Comparison of ENCODE assay signal across 18 cellular contexts in genomic region chr7:142887282-142888015, GRCh38. TPM values are rescaled to one million over a fixed set of nuclear protein-coding genes. Genes with fewer than 3 reads are reported as not detected.
DNase-seq lines count a peak whose midpoint lies in the region; TF ChIP-seq lines count a peak whose summit lies in the region.
"Had no signal": no experiment of that assay in that cellular context is flagged by ENCODE, and none has a peak within 500 bp of the region (broad histone marks: within the 10 kb centered on the region; RNA-seq: fewer than 3 reads in every experiment).

No MANE protein-coding gene starts in this region.

- H2BK5ac ChIP-seq in neuronal stem cell (ENCODE audit: low read length): no peak overlapping the region

- peak overlapping the region; percentile 55 for H4K8ac ChIP-seq in neuronal stem cell (ENCODE audit: low read depth, low read length)

- no peak overlapping the region for H2BK12ac ChIP-seq in neuronal stem cell (ENCODE audit: low read length)

- H3K9me3 ChIP-seq in Peyer's patch: no peaks in the 10 kb centered on the region
- H3K9me3 ChIP-seq in neuronal stem cell (replicated peaks in 1 of 2; ENCODE audit: control insufficient read depth in 2 of 2, insufficient read depth in 1 of 2, low read depth in 1 of 2, low read length in 2 of 2): peaks cover 0 to 4% of the 10 kb centered on the region in 2 donors

- H3K36me3 ChIP-seq in Peyer's patch: no peaks in the 10 kb centered on the region
- H3K36me3 ChIP-seq in neuronal stem cell (replicated peaks in 1 of 2; ENCODE audit: control insufficient read depth in 2 of 2, insufficient read depth in 2 of 2, low read length in 2 of 2): no peaks in the 10 kb centered on the region

- H3K9ac ChIP-seq in neuronal stem cell (ENCODE audit: low read depth, low read length, poor library complexity): no peak overlapping the region

- no peaks in the 10 kb centered on the region for H3K9me3 Mint-ChIP-seq in endothelial cell (ENCODE audit: unreplicated experiment)
- H3K9me3 Mint-ChIP-seq: CD4-positive, alpha-beta T cell had no signal

- TF ChIP-seq POLR2A in Peyer's patch (IDR thresholded peaks at IDR 0.05): no peak

- no peak overlapping the region for H3K18ac ChIP-seq in neuronal stem cell (ENCODE audit: low read length)

- peaks cover 6% of the 10 kb centered on the region for H3K36me3 Mint-ChIP-seq in endothelial cell (ENCODE audit: low read depth, unreplicated experiment)

- no peak overlapping the region for H3K4ac ChIP-seq in neuronal stem cell (ENCODE audit: low read length)

- TF ChIP-seq CTCF in Peyer's patch (IDR thresholded peaks at IDR 0.05) (no peak), endothelial cell (IDR thresholded peaks at IDR 0.05; ENCODE audit: unreplicated experiment) (no peak)

- no peaks in the 10 kb centered on the region for H3K27me3 ChIP-seq in Peyer's patch
- H3K27me3 ChIP-seq in neuronal stem cell (ENCODE audit: control insufficient read depth in 3 of 3, insufficient read depth in 3 of 3, low read depth in 1 of 3, low read length in 3 of 3): peaks cover 0 to 3% (median 0%) of the 10 kb centered on the region in 3 experiments

- H3K4me1 Mint-ChIP-seq in endothelial cell (ENCODE audit: unreplicated experiment): no peaks in the 10 kb centered on the region

- H3K27ac ChIP-seq in Peyer's patch (no peak overlapping the region), neuronal stem cell (replicated peaks; ENCODE audit: low read length) (no peak overlapping the region)

- no peak overlapping the region for H3K4me2 ChIP-seq in neuronal stem cell (ENCODE audit: insufficient read depth, low read length, poor library complexity, severe bottlenecking)

- H3K4me1 ChIP-seq in Peyer's patch: no peaks in the 10 kb centered on the region
- H3K4me1 ChIP-seq in neuronal stem cell (ENCODE audit: control insufficient read depth in 2 of 2, insufficient read depth in 1 of 2, low read depth in 1 of 2, low read length in 2 of 2): peaks cover 0 to 5% of the 10 kb centered on the region in 2 donors

- peaks cover 17% of the 10 kb centered on the region for H3K27me3 Mint-ChIP-seq in endothelial cell (ENCODE audit: unreplicated experiment)
- H3K27me3 Mint-ChIP-seq: CD4-positive, alpha-beta T cell had no signal

- DNase-seq in Peyer's patch (peak in 2 of 3 donors; percentile 24 to 26), endothelial cell (ENCODE audit: low spot score) (no peak), neuronal stem cell (ENCODE audit: low spot score) (no peak), ureter (ENCODE audit: low spot score) (peak; percentile 17), ecto neural progenitor cell (ENCODE audit: low spot score) (no peak), COR-L47 (lab: John Stamatoyannopoulos, UW) (no peak)
- no peak for DNase-seq in stimulated activated CD4-positive, alpha-beta T cell treated with anti-CD3 and anti-CD28 coated beads, Interleukin-12 subunit alpha, Interleukin-12 subunit beta, amount 100 ng/mL, for 4 hours
- DNase-seq: ACHN; AML-193; CD4-positive, alpha-beta T cell; H7; NCI-H1417 treated with DMSO at 0.1 percent for 48 hours; NCI-H1930; NCI-H446 treated with DMSO at 0.1 percent for 48 hours; NK-92 treated with Interleukin-12 subunit alpha and Interleukin-12 subunit beta, amount 100 ng/mL, for 24 hours; SHP77 treated with DMSO at 0.1 percent for 48 hours had no signal

- H3K4me3 ChIP-seq in Peyer's patch: no peak overlapping the region
- no peak overlapping the region for H3K4me3 ChIP-seq in neuronal stem cell (ENCODE audit: low read length in 2 of 2)

- 100% methylated on average over 3 of the region's 12 CpGs; no CpG with 5 or more reads in 1 of the 2 donors for WGBS in neuronal stem cell (ENCODE audit: extremely low coverage in 2 of 2, insufficient read length in 2 of 2, insufficient replicate concordance in 1 of 2), 2 donors

- peak overlapping the region; percentile 2 for H3K27ac Mint-ChIP-seq in endothelial cell (ENCODE audit: unreplicated experiment)
- H3K27ac Mint-ChIP-seq: CD4-positive, alpha-beta T cell had no signal

- H3K14ac ChIP-seq in neuronal stem cell (ENCODE audit: low read length): no peak overlapping the region

- H3K4me3 Mint-ChIP-seq in endothelial cell (ENCODE audit: unreplicated experiment): no peak overlapping the region
- H3K4me3 Mint-ChIP-seq: CD4-positive, alpha-beta T cell had no signal

- H4K91ac ChIP-seq in neuronal stem cell (ENCODE audit: low read depth, low read length, poor library complexity): no peak overlapping the region

- H2BK15ac ChIP-seq in neuronal stem cell (ENCODE audit: low read length): no peak overlapping the region

- H3K23ac ChIP-seq in neuronal stem cell (ENCODE audit: low read depth, low read length, poor library complexity): no peak overlapping the region

- no peak overlapping the region for H2BK120ac ChIP-seq in neuronal stem cell (ENCODE audit: low read depth, low read length)

- H2AK5ac ChIP-seq in neuronal stem cell (ENCODE audit: low read depth, low read length): no peak overlapping the region

- no peak overlapping the region for H2AFZ ChIP-seq in neuronal stem cell (ENCODE audit: low read length)

- no peaks in the 10 kb centered on the region for H3K79me1 ChIP-seq in neuronal stem cell (ENCODE audit: low read depth, low read length)

RNA-seq across cellular contexts. Expression of gene TRPV6, which starts 1.9 kb away (rescaled TPM):
- total RNA-seq in Peyer's patch: 1 to 10 TPM in 1 of 4 donors, under 1 TPM in 3; 0.19 to 2.5 (median 0.82) TPM
- not detected for total RNA-seq in endothelial cell (ENCODE audit: unreplicated experiment)
- 0.04 TPM for polyA plus RNA-seq in neuronal stem cell (2013, experiment 1 of 2)
- polyA plus RNA-seq in neuronal stem cell (2013, experiment 2 of 2): 0.06 TPM
- total RNA-seq in ureter: 27.7 TPM
- total RNA-seq: CD4-positive, alpha-beta T cell; OCI-LY7; RPMI7951 had no signal

RNA-seq across cellular contexts. Expression of gene EPHB6, which starts 32.6 kb away (rescaled TPM):
- total RNA-seq in Peyer's patch: 10 to 100 TPM in 1 of 4 donors, 1 to 10 TPM in 2, under 1 TPM in 1; 0.53 to 19.0 (median 5.5) TPM
- 3.8 TPM for total RNA-seq in endothelial cell (ENCODE audit: unreplicated experiment)
- polyA plus RNA-seq in neuronal stem cell (2013, experiment 1 of 2): 9.7 TPM
- polyA plus RNA-seq in neuronal stem cell (2013, experiment 2 of 2): 8.5 TPM
- 55.9 TPM for total RNA-seq in ureter
- total RNA-seq: RPMI7951 had no signal

RNA-seq across cellular contexts. Expression of gene TRPV5, which starts 46.1 kb away (rescaled TPM):
- total RNA-seq in Peyer's patch: under 1 TPM in 1 of 4 donors, not detected in 3; 0.83 TPM
- total RNA-seq in endothelial cell (ENCODE audit: unreplicated experiment): not detected
- 0.03 TPM for polyA plus RNA-seq in neuronal stem cell (2013, experiment 1 of 2)
- 0.03 TPM for polyA plus RNA-seq in neuronal stem cell (2013, experiment 2 of 2)
- not detected for total RNA-seq in ureter
- total RNA-seq: CD4-positive, alpha-beta T cell; H7; RPMI7951 had no signal

RNA-seq across cellular contexts. Expression of gene LLCFC1, which starts 51.8 kb away (rescaled TPM):
- not detected for total RNA-seq in Peyer's patch
- not detected for total RNA-seq in endothelial cell (ENCODE audit: unreplicated experiment)
- not detected for polyA plus RNA-seq in neuronal stem cell (2013, experiment 1 of 2)
- polyA plus RNA-seq in neuronal stem cell (2013, experiment 2 of 2): not detected
- not detected for total RNA-seq in ureter
- total RNA-seq: CD4-positive, alpha-beta T cell; H7; OCI-LY7; RPMI7951 had no signal

Comparison
In these comparisons a context has a peak if more than half of its experiments do, and no peak if none do; other contexts are left out.
1. DNase-seq: peak in Peyer's patch (2 of 3) and ureter (single experiment); none in endothelial cell (single experiment), neuronal stem cell (single experiment), ecto neural progenitor cell (single experiment), stimulated activated CD4-positive, alpha-beta T cell treated with anti-CD3 and anti-CD28 coated beads, Interleukin-12 subunit alpha, Interleukin-12 subunit beta, amount 100 ng/mL, for 4 hours (single experiment) and COR-L47 (single experiment).